8 cellular contexts compared by ENCODE assay signal in genomic region chr20:56392282-56393132, GRCh38. TPM values are rescaled to one million over a fixed set of nuclear protein-coding genes. Genes with fewer than 3 reads are reported as not detected.
A peak's percentile ranks its signal among the peaks of the same experiment; 100 is the strongest.
DNase-seq lines count a peak whose midpoint lies in the region; ATAC-seq, FAIRE-seq and TF ChIP-seq lines count a peak whose summit lies in the region.

Gene CSTF1, plus strand, starts transcription at chr20:56392645. Its CDS starts 2,908 bp downstream, at chr20:56395553.

- no peaks in the 10 kb centered on the region for H3F3A ChIP-seq in SU-DHL-6 (ENCODE audit: insufficient read depth)

- H3K36me3 Mint-ChIP-seq in activated naive CD8-positive, alpha-beta T cell treated with anti-CD3 and anti-CD28 coated beads, Interleukin-2, amount 10 ng/mL, durations not matched to agents 7 days and 5 days: peaks cover 49% of the 10 kb centered on the region

- H3K9me2 ChIP-seq in SU-DHL-6 (replicated peaks; ENCODE audit: insufficient read depth, low read length): no peaks in the 10 kb centered on the region

- no peak within 1 kb of the TSS for H3K27ac Mint-ChIP-seq in activated naive CD8-positive, alpha-beta T cell treated with anti-CD3 and anti-CD28 coated beads, Interleukin-2, amount 10 ng/mL, durations not matched to agents 7 days and 5 days

- intact Hi-C loops in Right ventricle myocardium inferior (cut with DNase I) (loop anchor here (1.0 to 5.0 kb wide), 2 partner anchors 35 to 76 kb away; partner anchors contain the start of genes FAM210B and RTF2), pancreas (cut with DNase I) (no loop called here)

- POLR2A ChIA-PET in activated naive CD8-positive, alpha-beta T cell treated with anti-CD3 and anti-CD28 coated beads, Interleukin-2, amount 10 ng/mL, durations not matched to agents 7 days and 5 days (lab: Charles Lee): interaction anchor here (0.7 to 2.8 kb wide), 14 partner anchors 10 to 108 kb away, joined by 3 to 49 read pairs (median 5); partner anchors contain the start of genes CASS4, FAM210B and RTF2

- WGBS in pancreas, 2 donors: 0% methylated on average over 57 of the region's 57 CpGs
- 0% methylated on average over 46 to 52 of the region's 57 CpGs for WGBS in tibial nerve, 2 donors

- no peaks in the 10 kb centered on the region for H3K27me3 Mint-ChIP-seq in activated naive CD8-positive, alpha-beta T cell treated with anti-CD3 and anti-CD28 coated beads, Interleukin-2, amount 10 ng/mL, durations not matched to agents 7 days and 5 days

- H3K36me3 ChIP-seq in SU-DHL-6 (ENCODE audit: low read length) (peaks cover 31% of the 10 kb centered on the region), pancreas (peaks cover 0 to 22% (median 21%) of the 10 kb centered on the region in 3 donors), tibial nerve (peaks cover 0 to 25% (median 16%) of the 10 kb centered on the region in 3 donors)

- H3K27me3 ChIP-seq in SU-DHL-6 (ENCODE audit: low read length): no peaks in the 10 kb centered on the region
- no peaks in the 10 kb centered on the region for H3K27me3 ChIP-seq in pancreas
- no peaks in the 10 kb centered on the region for H3K27me3 ChIP-seq in tibial nerve

- peak; percentile 78 for FAIRE-seq in pancreas (lab: Jason Lieb, UNC)

- peak within 1 kb of the TSS; percentile 93 for H3K9ac ChIP-seq in SU-DHL-6 (ENCODE audit: low read length)

- ATAC-seq in HG02678 (IDR thresholded peaks at IDR 0.05; ENCODE audit: unreplicated experiment) (peak; percentile 93), Right ventricle myocardium inferior (peak; percentile 99), pancreas (peak; percentile 95 to 98 (median 96))
- ATAC-seq in activated naive CD8-positive, alpha-beta T cell treated with anti-CD3 and anti-CD28 coated beads, Interleukin-2, amount 10 ng/mL, durations not matched to agents 7 days and 5 days (ENCODE audit: low read depth): peak; percentile 94

- H3K9me3 ChIP-seq in SU-DHL-6 (ENCODE audit: insufficient read depth, low read length): no peaks in the 10 kb centered on the region
- no peaks in the 10 kb centered on the region for H3K9me3 ChIP-seq in pancreas
- no peaks in the 10 kb centered on the region for H3K9me3 ChIP-seq in tibial nerve

- TF ChIP-seq POLR2A in tibial nerve (IDR thresholded peaks at IDR 0.05): peak in 1 of 2 donors; percentile 52

- H3K4me1 Mint-ChIP-seq in activated naive CD8-positive, alpha-beta T cell treated with anti-CD3 and anti-CD28 coated beads, Interleukin-2, amount 10 ng/mL, durations not matched to agents 7 days and 5 days: peaks cover 35% of the 10 kb centered on the region

- TF ChIP-seq EP300 in tibial nerve (IDR thresholded peaks at IDR 0.05): peak; percentile 97

- TF ChIP-seq CTCF in GM10266 (IDR thresholded peaks at IDR 0.05; ENCODE audit: control insufficient read depth, insufficient read depth, low read depth, missing control alignments) (no peak), SU-DHL-6 (IDR thresholded peaks at IDR 0.05; ENCODE audit: insufficient read depth, low read length, poor library complexity, severe bottlenecking) (no peak), pancreas (IDR thresholded peaks at IDR 0.05) (no peak), tibial nerve (IDR thresholded peaks at IDR 0.05) (peak in 1 of 5 experiments; percentile 27)

- H3K79me2 ChIP-seq in SU-DHL-6 (ENCODE audit: insufficient read depth, low read length): peaks cover 73% of the 10 kb centered on the region

- DNase-seq in GM10266 (ENCODE audit: extremely low spot score) (peak; percentile 96), NCI-H128 (lab: John Stamatoyannopoulos, UW; ENCODE audit: unreplicated experiment) (peak; percentile 94), Right ventricle myocardium inferior (ENCODE audit: missing footprints) (peak; percentile 100), pancreas (peak; percentile 99 to 100 (median 100)), tibial nerve (ENCODE audit: low spot score in 2 of 2) (peak; percentile 97)
- DNase-seq in activated naive CD8-positive, alpha-beta T cell treated with anti-CD3 and anti-CD28 coated beads, Interleukin-2, amount 10 ng/mL, durations not matched to agents 7 days and 5 days: peak; percentile 98

- H3K4me2 ChIP-seq in SU-DHL-6 (ENCODE audit: low read depth, low read length, poor library complexity, severe bottlenecking): peak within 1 kb of the TSS; percentile 98

- peak within 1 kb of the TSS; percentile 49 for H2AFZ ChIP-seq in SU-DHL-6 (ENCODE audit: low read depth, low read length, severe bottlenecking)

- peak within 1 kb of the TSS; percentile 99 for H3K4me3 ChIP-seq in SU-DHL-6 (ENCODE audit: insufficient read depth, low read length, poor library complexity, severe bottlenecking)
- H3K4me3 ChIP-seq in pancreas: peak within 1 kb of the TSS; percentile 54 to 77 (median 70)
- peak within 1 kb of the TSS; percentile 64 to 73 (median 68) for H3K4me3 ChIP-seq in tibial nerve

- peaks cover 12 to 18% (median 16%) of the 10 kb centered on the region in 3 donors for H3K4me1 ChIP-seq in pancreas
- H3K4me1 ChIP-seq in tibial nerve: peaks cover 0 to 31% (median 20%) of the 10 kb centered on the region in 4 donors

- no peak within 1 kb of the TSS for H3K4me3 Mint-ChIP-seq in activated naive CD8-positive, alpha-beta T cell treated with anti-CD3 and anti-CD28 coated beads, Interleukin-2, amount 10 ng/mL, durations not matched to agents 7 days and 5 days

- H4K20me1 ChIP-seq in SU-DHL-6 (ENCODE audit: low read depth, low read length): no peaks in the 10 kb centered on the region

- H3K9me3 Mint-ChIP-seq in activated naive CD8-positive, alpha-beta T cell treated with anti-CD3 and anti-CD28 coated beads, Interleukin-2, amount 10 ng/mL, durations not matched to agents 7 days and 5 days: no peaks in the 10 kb centered on the region

- H3K27ac ChIP-seq in SU-DHL-6 (ENCODE audit: low read depth, low read length) (peak within 1 kb of the TSS; percentile 86), pancreas (peak within 1 kb of the TSS; percentile 66 to 90 (median 82)), tibial nerve (peak within 1 kb of the TSS; percentile 49 to 90 (median 81))

RNA-seq across cellular contexts. Expression of gene CSTF1, which starts in this region (rescaled TPM):
- 10 to 100 TPM; 55.7 to 58.3 TPM for total RNA-seq in activated naive CD8-positive, alpha-beta T cell treated with anti-CD3 and anti-CD28 coated beads, Interleukin-2, amount 10 ng/mL, durations not matched to agents 7 days and 5 days
- total RNA-seq in Right ventricle myocardium inferior: 18.6 TPM
- total RNA-seq in pancreas: 10 to 100 TPM; 12.1 to 17.5 (median 16.2) TPM
- 10 to 100 TPM in 1 of 2 donors, 1 to 10 TPM in 1; 4.5 to 13.0 TPM for polyA plus RNA-seq in pancreas
- total RNA-seq in tibial nerve: 10 to 100 TPM; 17.6 to 25.9 (median 22.7) TPM

Comparison
In these comparisons a context has a peak if more than half of its experiments do, and no peak if none do; other contexts are left out.
1. Peak in every context shown above with its lines: DNase-seq, ATAC-seq, H3K4me3 ChIP-seq and H3K27ac ChIP-seq.